In the genomic region with DNA sequence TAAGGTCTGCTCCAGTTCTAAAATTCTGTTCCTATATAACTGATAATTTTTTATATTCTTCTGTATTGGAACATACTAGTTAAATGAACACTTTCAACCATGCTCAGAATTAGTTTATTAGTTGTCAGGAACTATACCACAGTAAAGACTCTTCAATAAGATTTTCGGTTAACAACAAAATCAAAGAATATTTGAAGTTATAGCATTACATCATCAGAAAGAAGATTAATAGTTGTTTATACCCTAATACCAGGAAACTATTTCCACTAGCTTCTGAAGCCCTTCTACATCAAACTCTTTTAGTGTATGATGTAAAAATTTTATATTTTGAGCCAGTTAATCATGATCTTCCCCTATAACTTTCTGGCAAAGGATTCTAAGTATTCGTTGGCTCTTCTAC, we compare ENCODE assay signal across 1 cellular context.
TF ChIP-seq lines count a peak whose summit lies in the region.

No MANE protein-coding gene starts in this region.

TF ChIP-seq in HEK293, 187 proteins besides CTCF, POLR2A, EP300 and RAD21 (continued from another document):
- no peak for TF ChIP-seq ZSCAN5A (tag by site-specific recombination; IDR thresholded peaks at IDR 0.05)
- TF ChIP-seq, protein P1, sequence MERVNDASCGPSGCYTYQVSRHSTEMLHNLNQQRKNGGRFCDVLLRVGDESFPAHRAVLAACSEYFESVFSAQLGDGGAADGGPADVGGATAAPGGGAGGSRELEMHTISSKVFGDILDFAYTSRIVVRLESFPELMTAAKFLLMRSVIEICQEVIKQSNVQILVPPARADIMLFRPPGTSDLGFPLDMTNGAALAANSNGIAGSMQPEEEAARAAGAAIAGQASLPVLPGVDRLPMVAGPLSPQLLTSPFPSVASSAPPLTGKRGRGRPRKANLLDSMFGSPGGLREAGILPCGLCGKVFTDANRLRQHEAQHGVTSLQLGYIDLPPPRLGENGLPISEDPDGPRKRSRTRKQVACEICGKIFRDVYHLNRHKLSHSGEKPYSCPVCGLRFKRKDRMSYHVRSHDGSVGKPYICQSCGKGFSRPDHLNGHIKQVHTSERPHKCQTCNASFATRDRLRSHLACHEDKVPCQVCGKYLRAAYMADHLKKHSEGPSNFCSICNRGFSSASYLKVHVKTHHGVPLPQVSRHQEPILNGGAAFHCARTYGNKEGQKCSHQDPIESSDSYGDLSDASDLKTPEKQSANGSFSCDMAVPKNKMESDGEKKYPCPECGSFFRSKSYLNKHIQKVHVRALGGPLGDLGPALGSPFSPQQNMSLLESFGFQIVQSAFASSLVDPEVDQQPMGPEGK (tag by site-specific recombination; IDR thresholded peaks at IDR 0.05) = no peak
- TF ChIP-seq ZFP3 (tag by site-specific recombination; IDR thresholded peaks at IDR 0.05; ENCODE audit: low read depth) = no peak
- TF ChIP-seq, protein P2, sequence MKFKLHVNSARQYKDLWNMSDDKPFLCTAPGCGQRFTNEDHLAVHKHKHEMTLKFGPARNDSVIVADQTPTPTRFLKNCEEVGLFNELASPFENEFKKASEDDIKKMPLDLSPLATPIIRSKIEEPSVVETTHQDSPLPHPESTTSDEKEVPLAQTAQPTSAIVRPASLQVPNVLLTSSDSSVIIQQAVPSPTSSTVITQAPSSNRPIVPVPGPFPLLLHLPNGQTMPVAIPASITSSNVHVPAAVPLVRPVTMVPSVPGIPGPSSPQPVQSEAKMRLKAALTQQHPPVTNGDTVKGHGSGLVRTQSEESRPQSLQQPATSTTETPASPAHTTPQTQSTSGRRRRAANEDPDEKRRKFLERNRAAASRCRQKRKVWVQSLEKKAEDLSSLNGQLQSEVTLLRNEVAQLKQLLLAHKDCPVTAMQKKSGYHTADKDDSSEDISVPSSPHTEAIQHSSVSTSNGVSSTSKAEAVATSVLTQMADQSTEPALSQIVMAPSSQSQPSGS (tag by site-specific recombination; IDR thresholded peaks at IDR 0.05; ENCODE audit: low read depth) = peak; percentile 53; the same call in 1 of the 2 replicates
- TF ChIP-seq ZNF514 (tag by site-specific recombination; IDR thresholded peaks at IDR 0.05) = no peak
- TF ChIP-seq ZNF350 (tag by site-specific recombination; IDR thresholded peaks at IDR 0.05) = no peak
